15 cellular contexts compared by ENCODE assay signal in the genomic region with DNA sequence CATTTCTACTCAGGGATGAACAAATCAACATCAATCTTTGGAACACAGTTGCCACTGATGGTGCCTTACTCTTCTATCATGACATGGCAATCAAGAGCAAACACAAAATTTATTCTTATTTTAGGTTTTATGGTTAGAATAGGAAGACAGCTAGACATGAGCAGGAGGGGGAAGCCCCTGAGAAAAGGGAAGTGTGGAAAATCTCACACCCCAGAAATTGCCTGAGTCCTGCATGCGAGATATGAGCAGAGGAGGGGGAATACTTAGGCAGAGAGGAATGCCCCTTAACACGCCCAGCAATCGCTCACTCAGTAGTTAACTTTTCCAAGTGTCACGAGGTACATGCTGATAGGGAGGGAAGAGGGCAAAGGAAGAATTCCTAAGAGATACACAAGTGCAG.
A peak's percentile ranks its signal among the peaks of the same experiment; 100 is the strongest.
DNase-seq lines count a peak whose midpoint lies in the region; ATAC-seq and TF ChIP-seq lines count a peak whose summit lies in the region.
"Had no signal": no experiment of that assay in that cellular context is flagged by ENCODE, and none has a peak within 500 bp of the region (broad histone marks: within the 10 kb centered on the region; RNA-seq: fewer than 3 reads in every experiment).

No MANE protein-coding gene starts in this region.

- TF ChIP-seq CTCF in activated B cell treated with CpG ODN at 0.5 μM for 24 hours (IDR thresholded peaks at IDR 0.05), result no peak

- H3K36me3 Mint-ChIP-seq in activated B cell treated with CpG ODN at 0.5 μM for 24 hours (ENCODE audit: low read depth), result no peaks in the 10 kb centered on the region
- H3K36me3 Mint-ChIP-seq in stimulated activated naive B cell treated with anti-CD40 and anti-IgM and Interleukin-4, amounts not matched to agents 10 μg/mL and 1 μg/mL and 100 μg/mL, for 72 hours, result no peaks in the 10 kb centered on the region
- H3K36me3 Mint-ChIP-seq: CD8-positive, alpha-beta T cell; IgD-negative memory B cell had no signal

- no peak overlapping the region for H3K27ac Mint-ChIP-seq in activated B cell treated with CpG ODN at 0.5 μM for 24 hours
- no peak overlapping the region for H3K27ac Mint-ChIP-seq in stimulated activated naive B cell treated with anti-CD40 and anti-IgM and Interleukin-4, amounts not matched to agents 10 μg/mL and 1 μg/mL and 100 μg/mL, for 72 hours
- H3K27ac Mint-ChIP-seq: CD8-positive, alpha-beta T cell; IgD-negative memory B cell had no signal

- peaks cover 2% of the 10 kb centered on the region for H3K9me3 Mint-ChIP-seq in activated B cell treated with CpG ODN at 0.5 μM for 24 hours
- H3K9me3 Mint-ChIP-seq in stimulated activated naive B cell treated with anti-CD40 and anti-IgM and Interleukin-4, amounts not matched to agents 10 μg/mL and 1 μg/mL and 100 μg/mL, for 72 hours, result peaks cover 0 to 6% of the 10 kb centered on the region in 2 donors
- H3K9me3 Mint-ChIP-seq: CD8-positive, alpha-beta T cell had no signal

- CTCF ChIA-PET in activated B cell treated with CpG ODN at 0.5 μM for 24 hours (lab: Charles Lee), result no interaction called here

- intact Hi-C loops in activated B cell treated with CpG ODN at 0.5 μM for 24 hours (cut with micrococcal nuclease), result no loop called here

- peak; percentile 58 for ATAC-seq in GM18502 (IDR thresholded peaks at IDR 0.05; ENCODE audit: poor library complexity, unreplicated experiment)
- ATAC-seq in HG02852 (IDR thresholded peaks at IDR 0.05; ENCODE audit: unreplicated experiment), result peak; percentile 75
- ATAC-seq in activated B cell treated with CpG ODN at 0.5 μM for 24 hours (ENCODE audit: low read depth), result peak; percentile 25
- peak; percentile 27 to 68 for ATAC-seq in stimulated activated naive B cell treated with anti-CD40 and anti-IgM and Interleukin-4, amounts not matched to agents 10 μg/mL and 1 μg/mL and 100 μg/mL, for 72 hours (replicated peaks)
- ATAC-seq: CD8-positive, alpha-beta T cell; HepG2 had no signal

- no peaks in the 10 kb centered on the region for H3K27me3 Mint-ChIP-seq in activated B cell treated with CpG ODN at 0.5 μM for 24 hours
- peaks cover 0 to 10% of the 10 kb centered on the region in 2 donors for H3K27me3 Mint-ChIP-seq in stimulated activated naive B cell treated with anti-CD40 and anti-IgM and Interleukin-4, amounts not matched to agents 10 μg/mL and 1 μg/mL and 100 μg/mL, for 72 hours

- no peak for DNase-seq in activated B cell treated with CpG ODN at 0.5 μM for 24 hours
- no peak for DNase-seq in stimulated activated naive B cell treated with anti-CD40 and anti-IgM and Interleukin-4, amounts not matched to agents 10 μg/mL and 1 μg/mL and 100 μg/mL, for 72 hours
- no peak for DNase-seq in NCI-H1930 (lab: John Stamatoyannopoulos, UW)
- DNase-seq in pons (ENCODE audit: low spot score), result no peak
- DNase-seq in NCI-H2081 (lab: John Stamatoyannopoulos, UW), result no peak
- DNase-seq: 8988T; Calu3; CD8-positive, alpha-beta T cell; DMS79 treated with DMSO at 0.1 percent for 48 hours; GF-D8; KG1 had no signal

- peaks cover 11% of the 10 kb centered on the region for H3K4me1 Mint-ChIP-seq in activated B cell treated with CpG ODN at 0.5 μM for 24 hours
- H3K4me1 Mint-ChIP-seq in stimulated activated naive B cell treated with anti-CD40 and anti-IgM and Interleukin-4, amounts not matched to agents 10 μg/mL and 1 μg/mL and 100 μg/mL, for 72 hours, result peaks cover 0 to 5% of the 10 kb centered on the region in 2 donors

- POLR2A ChIA-PET in activated B cell treated with CpG ODN at 0.5 μM for 24 hours (lab: Charles Lee), result no interaction called here

- H3K4me3 Mint-ChIP-seq in activated B cell treated with CpG ODN at 0.5 μM for 24 hours, result no peak overlapping the region
- no peak overlapping the region for H3K4me3 Mint-ChIP-seq in stimulated activated naive B cell treated with anti-CD40 and anti-IgM and Interleukin-4, amounts not matched to agents 10 μg/mL and 1 μg/mL and 100 μg/mL, for 72 hours
- H3K4me3 Mint-ChIP-seq: CD8-positive, alpha-beta T cell; IgD-negative memory B cell had no signal

Comparison
In these comparisons a context has a peak if more than half of its experiments do, and no peak if none do; other contexts are left out.
1. ATAC-seq: peak in every context shown above with its lines; median percentile 75 in HG02852; 58 in GM18502; 48 in stimulated activated naive B cell treated with anti-CD40 and anti-IgM and Interleukin-4, amounts not matched to agents 10 μg/mL and 1 μg/mL and 100 μg/mL, for 72 hours; 25 in activated B cell treated with CpG ODN at 0.5 μM for 24 hours.